8 cellular contexts compared by ENCODE assay signal in the genomic region with DNA sequence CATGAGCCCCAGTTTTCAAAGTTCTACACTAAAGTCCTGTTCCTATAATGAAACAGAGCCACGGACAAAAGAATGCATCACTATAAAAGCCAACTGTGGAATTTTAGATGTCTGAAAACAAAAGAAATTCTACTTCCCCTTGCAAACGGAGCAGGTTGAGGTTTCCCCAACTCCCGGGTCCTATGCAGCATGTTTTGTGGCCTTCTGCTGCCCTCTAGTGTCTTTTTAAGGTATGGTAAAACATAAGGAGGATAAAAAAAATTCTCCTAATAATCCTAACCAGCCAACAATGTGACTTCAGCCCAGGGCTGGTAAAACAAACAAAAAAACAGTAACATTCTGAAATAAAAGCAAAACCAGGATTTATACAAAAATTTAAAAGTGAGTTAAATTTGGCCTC.
DNase-seq lines count a peak whose midpoint lies in the region; ATAC-seq and TF ChIP-seq lines count a peak whose summit lies in the region.

No MANE protein-coding gene starts in this region.

- no peak for TF ChIP-seq POLR2A in body of pancreas (IDR thresholded peaks at IDR 0.05)

- peak; percentile 38 to 74 (median 61) for TF ChIP-seq CTCF in body of pancreas (IDR thresholded peaks at IDR 0.05)

- peak; percentile 82 for ATAC-seq in GM21786 (IDR thresholded peaks at IDR 0.05; ENCODE audit: unreplicated experiment)
- ATAC-seq in body of pancreas: peak; percentile 92
- no peak for ATAC-seq in stimulated activated naive CD8-positive, alpha-beta T cell treated with anti-CD3 and anti-CD28 coated beads, Interleukin-15, Interleukin-2, amounts not matched to agents 100 U/mL and 50 U/mL, for 24 hours

- H3K27me3 ChIP-seq in HUES48 (ENCODE audit: control insufficient read depth, insufficient read depth, low read length) (no peaks in the 10 kb centered on the region), NT2/D1 (ENCODE audit: insufficient read depth, insufficient read length) (no peaks in the 10 kb centered on the region), body of pancreas (no peaks in the 10 kb centered on the region)

- H3K9ac ChIP-seq in HUES48 (ENCODE audit: low read depth, low read length) (no peak overlapping the region), NT2/D1 (ENCODE audit: insufficient read length, low read depth) (no peak overlapping the region)

- WGBS in body of pancreas, 2 donors: 0% methylated on average over 3 of the region's 3 CpGs

- no peak overlapping the region for H3K27ac ChIP-seq in HUES48 (ENCODE audit: low read depth, low read length)
- H3K27ac ChIP-seq in body of pancreas: no peak overlapping the region

- H3K4me3 ChIP-seq in HUES48 (ENCODE audit: low read depth, low read length) (peak overlapping the region; percentile 22), NT2/D1 (ENCODE audit: insufficient read length, low read depth) (no peak overlapping the region), body of pancreas (no peak overlapping the region)

- H3K9me3 ChIP-seq in HUES48 (ENCODE audit: control insufficient read depth, insufficient read depth, low read length) (no peaks in the 10 kb centered on the region), NT2/D1 (ENCODE audit: insufficient read depth, low read length) (no peaks in the 10 kb centered on the region), body of pancreas (no peaks in the 10 kb centered on the region)

- DNase-seq in stimulated activated CD4-positive, alpha-beta T cell treated with anti-CD3 and anti-CD28 coated beads, Interleukin-2, amount 100 ng/mL, for 48 hours: peak; percentile 3 to 8
- DNase-seq in stimulated activated CD4-positive, alpha-beta T cell treated with anti-CD3 and anti-CD28 coated beads, Interleukin-12 subunit alpha, Interleukin-12 subunit beta, amount 100 ng/mL, for 4 hours: no peak
- DNase-seq in NT2/D1 (ENCODE audit: low read depth, low spot score) (peak; percentile 54), body of pancreas (peak; percentile 24 to 60 (median 47)), inferior parietal cortex (ENCODE audit: extremely low spot score) (peak; percentile 85)
- DNase-seq in stimulated activated naive CD8-positive, alpha-beta T cell treated with anti-CD3 and anti-CD28 coated beads, Interleukin-15, Interleukin-2, amounts not matched to agents 100 U/mL and 50 U/mL, for 24 hours: peak; percentile 11

- H3K36me3 ChIP-seq in HUES48 (ENCODE audit: control insufficient read depth, insufficient read depth, low read length): no peaks in the 10 kb centered on the region
- H3K36me3 ChIP-seq in NT2/D1 (ENCODE audit: insufficient read depth, insufficient read length, low read length): no peaks in the 10 kb centered on the region
- H3K36me3 ChIP-seq in body of pancreas (replicated peaks in 1 of 2; ENCODE audit: insufficient read depth in 1 of 2, low read depth in 2 of 2): no peaks in the 10 kb centered on the region

- intact Hi-C loops in body of pancreas (cut with DNase I): no loop called here

- H3K4me1 ChIP-seq in HUES48 (ENCODE audit: control insufficient read depth, insufficient read depth, low read length) (peaks cover 12% of the 10 kb centered on the region), NT2/D1 (ENCODE audit: insufficient read depth, insufficient read length) (no peaks in the 10 kb centered on the region), body of pancreas (peaks cover 6% of the 10 kb centered on the region)
